ENCODE assay signal across 8 cellular contexts in genomic region chr10:97713351-97713827, GRCh38. TPM values are rescaled to one million over a fixed set of nuclear protein-coding genes. Genes with fewer than 3 reads are reported as not detected.
DNase-seq lines count a peak whose midpoint lies in the region; ATAC-seq and TF ChIP-seq lines count a peak whose summit lies in the region.

Gene MARVELD1 (plus strand): TSS chr10:97713730. CDS start chr10:97713877, 147 bp downstream.

- no peak for TF ChIP-seq CTCF in AG04450 (IDR thresholded peaks at IDR 0.05; ENCODE audit: low read depth, low read length)
- TF ChIP-seq CTCF in GM10248 (IDR thresholded peaks at IDR 0.05; ENCODE audit: control extremely low read depth, extremely low read depth, low read depth, missing control alignments), result no peak
- TF ChIP-seq CTCF in psoas muscle (IDR thresholded peaks at IDR 0.05), result no peak

- peak; percentile 53 for DNase-seq in AG04450 (ENCODE audit: low read depth, low spot score)
- peak; percentile 44 for DNase-seq in GM10248 (ENCODE audit: extremely low spot score)
- peak; percentile 46 for DNase-seq in NCI-H2196 (lab: John Stamatoyannopoulos, UW; ENCODE audit: unreplicated experiment)
- DNase-seq in adipocyte (ENCODE audit: low read depth), result peak; percentile 92
- DNase-seq in left cardiac atrium, result peak; percentile 84
- DNase-seq in psoas muscle, result peak; percentile 79 to 81
- DNase-seq in effector CD8-positive, alpha-beta T cell (lab: John Stamatoyannopoulos, UW), result no peak
- DNase-seq in NCI-H187 treated with DMSO at 0.1 percent for 48 hours (lab: John Stamatoyannopoulos, UW), result no peak

- H3K27ac ChIP-seq in AG04450 (ENCODE audit: low read depth, low read length) (peak within 1 kb of the TSS; percentile 81), psoas muscle (peak within 1 kb of the TSS; percentile 82)

- H3K4me3 ChIP-seq in AG04450 (ENCODE audit: low read depth, low read length), result peak within 1 kb of the TSS; percentile 94
- peak within 1 kb of the TSS; percentile 87 for H3K4me3 ChIP-seq in adipocyte (ENCODE audit: low read length)
- H3K4me3 ChIP-seq in psoas muscle, result peak within 1 kb of the TSS; percentile 76

- CTCF ChIA-PET in AG04450 (lab: Charles Lee), result interaction anchor here (0.7 to 14.9 kb wide), 8 partner anchors 10 to 802 kb away, joined by 3 to 316 read pairs (median 6); partner anchors contain the start of genes AVPI1 and ZFYVE27
- CTCF ChIA-PET in GM10248 (lab: Yijun Ruan, JAX), result interaction anchor here (15.3 to 28.5 kb wide), 2 partner anchors 5 to 10 kb away, joined by 552 read pairs; partner anchors contain the start of genes MARVELD1 and ZFYVE27

- H3K27me3 ChIP-seq in AG04450 (ENCODE audit: control insufficient read depth, insufficient read depth, low read length) (no peaks in the 10 kb centered on the region), adipocyte (replicated peaks; ENCODE audit: control insufficient read depth, insufficient read depth, low read length) (no peaks in the 10 kb centered on the region), psoas muscle (ENCODE audit: insufficient read depth in 3 of 3, low read length in 2 of 3) (peaks cover 0 to 24% (median 0%) of the 10 kb centered on the region in 3 donors)

- H3K4me1 ChIP-seq in adipocyte (ENCODE audit: control insufficient read depth, insufficient read depth, low read length), result peaks cover 43% of the 10 kb centered on the region
- H3K4me1 ChIP-seq in psoas muscle, result peaks cover 4% of the 10 kb centered on the region

- 2 to 20% (median 6%) methylated on average over 19 to 38 of the region's 38 CpGs for WGBS in psoas muscle, 3 donors

- peaks cover 10% of the 10 kb centered on the region for H3K36me3 ChIP-seq in adipocyte (ENCODE audit: control insufficient read depth, insufficient read depth, low read length, severe bottlenecking)
- no peaks in the 10 kb centered on the region for H3K36me3 ChIP-seq in psoas muscle (ENCODE audit: insufficient read depth in 1 of 2, low read depth in 1 of 2)

- H3K9ac ChIP-seq in adipocyte (ENCODE audit: low read length), result peak within 1 kb of the TSS; percentile 93

- intact Hi-C loops in left cardiac atrium (cut with DNase I) (no loop called here), psoas muscle (cut with DNase I) (no loop called here)

- POLR2A ChIA-PET in AG04450 (lab: Yijun Ruan, JAX) (interaction anchor here (0.7 to 4.1 kb wide), 11 partner anchors 10 to 72 kb away, joined by 3 to 52 read pairs (median 6); partner anchors contain the start of genes AVPI1 and ZFYVE27), GM10248 (lab: Yijun Ruan, JAX) (no interaction called here)

- ATAC-seq in left cardiac atrium (peak; percentile 25 to 44), psoas muscle (peak in 1 of 4 donors; percentile 4)

- H3K9me3 ChIP-seq in AG04450 (ENCODE audit: control insufficient read depth, insufficient read depth, low read length) (no peaks in the 10 kb centered on the region; the same call in 1 of the 2 replicates), adipocyte (ENCODE audit: control insufficient read depth, low read length) (no peaks in the 10 kb centered on the region), psoas muscle (no peaks in the 10 kb centered on the region)

RNA-seq across cellular contexts. Expression of gene MARVELD1, which starts in this region (rescaled TPM):
- polyA plus RNA-seq in AG04450 (2011; rRNA removed) (65.5 and 76.2 TPM in 2 replicates), psoas muscle (10 to 100 TPM in 1 of 3 donors, 1 to 10 TPM in 2; 2.2 to 10.4 (median 2.9) TPM)
- polyA minus RNA-seq in AG04450 (2011; rRNA and poly(A)+ RNA removed), result 40.1 and 45.7 TPM in 2 replicates
- total RNA-seq in left cardiac atrium (10 to 100 TPM; 16.3 to 17.4 TPM), psoas muscle (1 to 10 TPM; 2.4 to 5.7 (median 3.3) TPM)

Comparison
In these comparisons a context has a peak if more than half of its experiments do, and no peak if none do; other contexts are left out.
1. DNase-seq: peak in AG04450 (single experiment), GM10248 (single experiment), NCI-H2196 (single experiment), adipocyte (single experiment), left cardiac atrium (single experiment) and psoas muscle (2 of 2); none in effector CD8-positive, alpha-beta T cell (single experiment) and NCI-H187 treated with DMSO at 0.1 percent for 48 hours (single experiment).
2. Peak in every context shown above with its lines, with median percentiles within 50 percentile points of each other: H3K4me3 ChIP-seq.